26 cellular contexts compared by ENCODE assay signal in genomic region chr1:181675091-181675490, GRCh38.
"Had no signal": no experiment of that assay in that cellular context is flagged by ENCODE, and none has a peak within 500 bp of the region (broad histone marks: within the 10 kb centered on the region; RNA-seq: fewer than 3 reads in every experiment).

No MANE protein-coding gene starts in this region.

- ATAC-seq: left cardiac atrium, lower lobe of right lung, psoas muscle, sciatic nerve had no signal

- H3K4me3 Mint-ChIP-seq: central memory CD8-positive, alpha-beta T cell; dendritic cell treated with granulocyte-macrophage colony-stimulating factor and Interleukin-4, amounts not matched to agents 40 ng/mL and 50 ng/mL, for 4 days; immature natural killer cell; memory B cell; mesothelial cell of epicardium; natural killer cell treated with Interleukin-12 subunit alpha and Interleukin-12 subunit beta and Interleukin-15 and Interleukin-18, amount 100 ng/mL, for 72 hours; stimulated activated memory B cell treated with anti-CD40 and anti-IgM and Interleukin-4, amounts not matched to agents 10 μg/mL and 1 μg/mL and 100 μg/mL, for 72 hours; stimulated activated naive CD8-positive, alpha-beta T cell treated with anti-CD3 and anti-CD28 coated beads, Interleukin-15, Interleukin-2, amounts not matched to agents 100 ng/mL and 50 ng/mL, for 24 hours had no signal

- H3K27ac ChIP-seq: epithelial cell of prostate, esophagus squamous epithelium, gastroesophageal sphincter, left ventricle myocardium inferior, lower lobe of right lung, neutrophil, psoas muscle, spleen had no signal

- H3K4me1 ChIP-seq: esophagus squamous epithelium, gastroesophageal sphincter, left ventricle myocardium inferior, lower lobe of right lung, psoas muscle, spleen had no signal

- H3K9me3 Mint-ChIP-seq: dendritic cell treated with granulocyte-macrophage colony-stimulating factor and Interleukin-4, amounts not matched to agents 40 ng/mL and 50 ng/mL, for 4 days; natural killer cell treated with Interleukin-12 subunit alpha and Interleukin-12 subunit beta and Interleukin-15 and Interleukin-18, amount 100 ng/mL, for 72 hours had no signal

- H3K9me3 ChIP-seq: esophagus squamous epithelium, left ventricle myocardium inferior, lower lobe of right lung, neutrophil, psoas muscle had no signal

- DNase-seq: effector CD4-positive, alpha-beta T cell; esophagus squamous epithelium; foreskin fibroblast; glutamatergic neuron; immature natural killer cell; kidney; left cardiac atrium; left ventricle myocardium inferior; lower lobe of right lung; psoas muscle; spleen; stimulated activated CD4-positive, alpha-beta T cell treated with anti-CD3 and anti-CD28 coated beads, Interleukin-15, amount 100 ng/mL, for 24 hours; stimulated activated CD4-positive, alpha-beta T cell treated with anti-CD3 and anti-CD28 coated beads, Interleukin-1b, Interleukin-23, amount 100 ng/mL, for 48 hours; stimulated activated CD4-positive, alpha-beta T cell treated with anti-CD3 and anti-CD28 coated beads, Interleukin-4, amount 100 ng/mL, for 24 hours; trophoblast cell had no signal

- H3K4me3 ChIP-seq: esophagus squamous epithelium, gastroesophageal sphincter, left ventricle myocardium inferior, lower lobe of right lung, psoas muscle, spleen had no signal

- H3K27ac Mint-ChIP-seq: dendritic cell treated with granulocyte-macrophage colony-stimulating factor and Interleukin-4, amounts not matched to agents 40 ng/mL and 50 ng/mL, for 4 days; immature natural killer cell; memory B cell; mesothelial cell of epicardium; natural killer cell treated with Interleukin-12 subunit alpha and Interleukin-12 subunit beta and Interleukin-15 and Interleukin-18, amount 100 ng/mL, for 72 hours; stimulated activated memory B cell treated with anti-CD40 and anti-IgM and Interleukin-4, amounts not matched to agents 10 μg/mL and 1 μg/mL and 100 μg/mL, for 72 hours; stimulated activated naive CD8-positive, alpha-beta T cell treated with anti-CD3 and anti-CD28 coated beads, Interleukin-15, Interleukin-2, amounts not matched to agents 100 ng/mL and 50 ng/mL, for 24 hours had no signal

- H3K27me3 ChIP-seq: gastroesophageal sphincter had no signal

- H3K36me3 Mint-ChIP-seq: immature natural killer cell; mesothelial cell of epicardium; natural killer cell treated with Interleukin-12 subunit alpha and Interleukin-12 subunit beta and Interleukin-15 and Interleukin-18, amount 100 ng/mL, for 72 hours; stimulated activated memory B cell treated with anti-CD40 and anti-IgM and Interleukin-4, amounts not matched to agents 10 μg/mL and 1 μg/mL and 100 μg/mL, for 72 hours had no signal

- H3K36me3 ChIP-seq: esophagus squamous epithelium, gastroesophageal sphincter, left ventricle myocardium inferior, lower lobe of right lung, neutrophil, spleen had no signal

- H3K4me1 Mint-ChIP-seq: central memory CD8-positive, alpha-beta T cell; immature natural killer cell; mesothelial cell of epicardium; stimulated activated memory B cell treated with anti-CD40 and anti-IgM and Interleukin-4, amounts not matched to agents 10 μg/mL and 1 μg/mL and 100 μg/mL, for 72 hours had no signal
